Comparison of ENCODE assay signal across 1 cellular context in the genomic region with DNA sequence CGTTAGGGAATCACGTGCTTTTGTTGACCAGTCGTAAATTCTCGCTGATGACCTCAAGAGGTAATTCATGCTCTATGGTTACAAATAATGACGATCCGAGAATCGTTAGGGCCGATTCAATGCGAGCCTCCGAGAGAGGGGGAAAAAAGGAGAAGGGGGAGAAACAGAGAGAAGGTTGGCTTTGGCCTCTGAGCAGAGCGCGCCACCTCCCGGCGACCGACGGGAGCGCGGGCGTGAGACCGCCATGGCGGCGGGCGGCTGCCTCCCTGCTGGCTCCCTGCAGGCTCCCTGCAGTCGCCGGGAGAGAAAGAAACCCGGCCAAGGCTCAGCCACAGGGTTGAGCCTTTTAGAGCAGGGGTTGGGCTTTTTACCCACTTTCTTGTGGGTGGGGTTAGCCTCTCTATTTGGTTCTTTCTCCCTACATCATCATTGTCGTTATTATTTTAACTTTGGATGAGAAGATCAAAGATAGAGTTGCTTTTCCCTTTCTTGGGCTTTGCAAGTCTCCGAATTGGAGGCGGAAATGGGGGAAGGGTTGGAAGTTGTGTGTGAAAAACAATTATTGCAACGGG.
TF ChIP-seq lines count a peak whose summit lies in the region.

No MANE protein-coding gene starts in this region.

TF ChIP-seq in HepG2, 621 proteins besides CTCF, POLR2A, EP300 and RAD21 (continues in another document):
- TF ChIP-seq SP1 (IDR thresholded peaks at IDR 0.05): no peak
- 0 out of 2 replicates have a peak, but pooled peaks have one; percentile 24 for TF ChIP-seq SP1 (CRISPR knock-in tag; IDR thresholded peaks at IDR 0.05)
- TF ChIP-seq MAFF (IDR thresholded peaks at IDR 0.05; ENCODE audit: low read depth, low read length): no peak
- TF ChIP-seq ZNF75D (CRISPR knock-in tag; IDR thresholded peaks at IDR 0.05; ENCODE audit: borderline replicate concordance): no peak
- TF ChIP-seq MXI1 (IDR thresholded peaks at IDR 0.05; ENCODE audit: borderline replicate concordance, low read depth, low read length): 0 out of 3 replicates have a peak, but pooled peaks have one; percentile 13
- TF ChIP-seq ASH2L (IDR thresholded peaks at IDR 0.05; ENCODE audit: insufficient read length, low read depth, low read length): no peak
- TF ChIP-seq, protein P1, sequence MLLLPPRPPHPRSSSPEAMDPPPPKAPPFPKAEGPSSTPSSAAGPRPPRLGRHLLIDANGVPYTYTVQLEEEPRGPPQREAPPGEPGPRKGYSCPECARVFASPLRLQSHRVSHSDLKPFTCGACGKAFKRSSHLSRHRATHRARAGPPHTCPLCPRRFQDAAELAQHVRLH (CRISPR knock-in tag; IDR thresholded peaks at IDR 0.05; ENCODE audit: borderline replicate concordance, low read depth): peak; percentile 40; the same call in 1 of the 2 replicates
- TF ChIP-seq, protein P2, sequence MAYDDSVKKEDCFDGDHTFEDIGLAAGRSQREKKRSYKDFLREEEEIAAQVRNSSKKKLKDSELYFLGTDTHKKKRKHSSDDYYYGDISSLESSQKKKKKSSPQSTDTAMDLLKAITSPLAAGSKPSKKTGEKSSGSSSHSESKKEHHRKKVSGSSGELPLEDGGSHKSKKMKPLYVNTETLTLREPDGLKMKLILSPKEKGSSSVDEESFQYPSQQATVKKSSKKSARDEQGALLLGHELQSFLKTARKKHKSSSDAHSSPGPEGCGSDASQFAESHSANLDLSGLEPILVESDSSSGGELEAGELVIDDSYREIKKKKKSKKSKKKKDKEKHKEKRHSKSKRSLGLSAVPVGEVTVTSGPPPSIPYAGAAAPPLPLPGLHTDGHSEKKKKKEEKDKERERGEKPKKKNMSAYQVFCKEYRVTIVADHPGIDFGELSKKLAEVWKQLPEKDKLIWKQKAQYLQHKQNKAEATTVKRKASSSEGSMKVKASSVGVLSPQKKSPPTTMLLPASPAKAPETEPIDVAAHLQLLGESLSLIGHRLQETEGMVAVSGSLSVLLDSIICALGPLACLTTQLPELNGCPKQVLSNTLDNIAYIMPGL (CRISPR knock-in tag; IDR thresholded peaks at IDR 0.05; ENCODE audit: borderline replicate concordance in 1 of 2, low read depth in 1 of 2): 0 out of 4 replicates have a peak, but pooled peaks of 1 of the 2 experiments have one; percentile 62
- peak; percentile 91 for TF ChIP-seq YY1 (IDR thresholded peaks at IDR 0.05; ENCODE audit: insufficient read depth, insufficient replicate concordance, low read depth, low read length)
- TF ChIP-seq ZNF562 (CRISPR knock-in tag; IDR thresholded peaks at IDR 0.05; ENCODE audit: borderline replicate concordance): no peak
- TF ChIP-seq HMG20B (CRISPR knock-in tag; conservative IDR thresholded peaks at IDR 0.05): no peak
- TF ChIP-seq CBX2 (IDR thresholded peaks at IDR 0.05; ENCODE audit: low read depth, low read length): peak; percentile 57; the same call in 1 of the 2 replicates
- no peak for TF ChIP-seq CBX2 (CRISPR knock-in tag; IDR thresholded peaks at IDR 0.05; ENCODE audit: low read depth)
- peak; percentile 42; the same call in 1 of the 2 replicates for TF ChIP-seq FOXO1 (CRISPR knock-in tag; IDR thresholded peaks at IDR 0.05)
- TF ChIP-seq, protein P3, sequence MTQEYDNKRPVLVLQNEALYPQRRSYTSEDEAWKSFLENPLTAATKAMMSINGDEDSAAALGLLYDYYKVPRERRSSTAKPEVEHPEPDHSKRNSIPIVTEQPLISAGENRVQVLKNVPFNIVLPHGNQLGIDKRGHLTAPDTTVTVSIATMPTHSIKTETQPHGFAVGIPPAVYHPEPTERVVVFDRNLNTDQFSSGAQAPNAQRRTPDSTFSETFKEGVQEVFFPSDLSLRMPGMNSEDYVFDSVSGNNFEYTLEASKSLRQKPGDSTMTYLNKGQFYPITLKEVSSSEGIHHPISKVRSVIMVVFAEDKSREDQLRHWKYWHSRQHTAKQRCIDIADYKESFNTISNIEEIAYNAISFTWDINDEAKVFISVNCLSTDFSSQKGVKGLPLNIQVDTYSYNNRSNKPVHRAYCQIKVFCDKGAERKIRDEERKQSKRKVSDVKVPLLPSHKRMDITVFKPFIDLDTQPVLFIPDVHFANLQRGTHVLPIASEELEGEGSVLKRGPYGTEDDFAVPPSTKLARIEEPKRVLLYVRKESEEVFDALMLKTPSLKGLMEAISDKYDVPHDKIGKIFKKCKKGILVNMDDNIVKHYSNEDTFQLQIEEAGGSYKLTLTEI (CRISPR knock-in tag; conservative IDR thresholded peaks at IDR 0.05): no peak
- no peak for TF ChIP-seq BRD4 (CRISPR knock-in tag; IDR thresholded peaks at IDR 0.05)
- TF ChIP-seq MTF2 (CRISPR knock-in tag; IDR thresholded peaks at IDR 0.05; ENCODE audit: borderline replicate concordance): peak; percentile 56; the same call in 1 of the 2 replicates
- TF ChIP-seq HOXA3 (CRISPR knock-in tag; IDR thresholded peaks at IDR 0.05): peak; percentile 55; the same call in 1 of the 2 replicates
- TF ChIP-seq SMC3 (IDR thresholded peaks at IDR 0.05; ENCODE audit: low read length): peak; percentile 42; the same call in 1 of the 2 replicates
- peak; percentile 71; the same call in 1 of the 2 replicates for TF ChIP-seq KDM2A (CRISPR knock-in tag; IDR thresholded peaks at IDR 0.05; ENCODE audit: borderline replicate concordance, low read depth)
- peak; percentile 49; the same call in 1 of the 2 replicates for TF ChIP-seq GABPB1 (CRISPR knock-in tag; IDR thresholded peaks at IDR 0.05)
- TF ChIP-seq, protein P4, sequence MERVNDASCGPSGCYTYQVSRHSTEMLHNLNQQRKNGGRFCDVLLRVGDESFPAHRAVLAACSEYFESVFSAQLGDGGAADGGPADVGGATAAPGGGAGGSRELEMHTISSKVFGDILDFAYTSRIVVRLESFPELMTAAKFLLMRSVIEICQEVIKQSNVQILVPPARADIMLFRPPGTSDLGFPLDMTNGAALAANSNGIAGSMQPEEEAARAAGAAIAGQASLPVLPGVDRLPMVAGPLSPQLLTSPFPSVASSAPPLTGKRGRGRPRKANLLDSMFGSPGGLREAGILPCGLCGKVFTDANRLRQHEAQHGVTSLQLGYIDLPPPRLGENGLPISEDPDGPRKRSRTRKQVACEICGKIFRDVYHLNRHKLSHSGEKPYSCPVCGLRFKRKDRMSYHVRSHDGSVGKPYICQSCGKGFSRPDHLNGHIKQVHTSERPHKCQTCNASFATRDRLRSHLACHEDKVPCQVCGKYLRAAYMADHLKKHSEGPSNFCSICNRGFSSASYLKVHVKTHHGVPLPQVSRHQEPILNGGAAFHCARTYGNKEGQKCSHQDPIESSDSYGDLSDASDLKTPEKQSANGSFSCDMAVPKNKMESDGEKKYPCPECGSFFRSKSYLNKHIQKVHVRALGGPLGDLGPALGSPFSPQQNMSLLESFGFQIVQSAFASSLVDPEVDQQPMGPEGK (CRISPR knock-in tag; IDR thresholded peaks at IDR 0.05): peak; percentile 57
- TF ChIP-seq, protein P5, sequence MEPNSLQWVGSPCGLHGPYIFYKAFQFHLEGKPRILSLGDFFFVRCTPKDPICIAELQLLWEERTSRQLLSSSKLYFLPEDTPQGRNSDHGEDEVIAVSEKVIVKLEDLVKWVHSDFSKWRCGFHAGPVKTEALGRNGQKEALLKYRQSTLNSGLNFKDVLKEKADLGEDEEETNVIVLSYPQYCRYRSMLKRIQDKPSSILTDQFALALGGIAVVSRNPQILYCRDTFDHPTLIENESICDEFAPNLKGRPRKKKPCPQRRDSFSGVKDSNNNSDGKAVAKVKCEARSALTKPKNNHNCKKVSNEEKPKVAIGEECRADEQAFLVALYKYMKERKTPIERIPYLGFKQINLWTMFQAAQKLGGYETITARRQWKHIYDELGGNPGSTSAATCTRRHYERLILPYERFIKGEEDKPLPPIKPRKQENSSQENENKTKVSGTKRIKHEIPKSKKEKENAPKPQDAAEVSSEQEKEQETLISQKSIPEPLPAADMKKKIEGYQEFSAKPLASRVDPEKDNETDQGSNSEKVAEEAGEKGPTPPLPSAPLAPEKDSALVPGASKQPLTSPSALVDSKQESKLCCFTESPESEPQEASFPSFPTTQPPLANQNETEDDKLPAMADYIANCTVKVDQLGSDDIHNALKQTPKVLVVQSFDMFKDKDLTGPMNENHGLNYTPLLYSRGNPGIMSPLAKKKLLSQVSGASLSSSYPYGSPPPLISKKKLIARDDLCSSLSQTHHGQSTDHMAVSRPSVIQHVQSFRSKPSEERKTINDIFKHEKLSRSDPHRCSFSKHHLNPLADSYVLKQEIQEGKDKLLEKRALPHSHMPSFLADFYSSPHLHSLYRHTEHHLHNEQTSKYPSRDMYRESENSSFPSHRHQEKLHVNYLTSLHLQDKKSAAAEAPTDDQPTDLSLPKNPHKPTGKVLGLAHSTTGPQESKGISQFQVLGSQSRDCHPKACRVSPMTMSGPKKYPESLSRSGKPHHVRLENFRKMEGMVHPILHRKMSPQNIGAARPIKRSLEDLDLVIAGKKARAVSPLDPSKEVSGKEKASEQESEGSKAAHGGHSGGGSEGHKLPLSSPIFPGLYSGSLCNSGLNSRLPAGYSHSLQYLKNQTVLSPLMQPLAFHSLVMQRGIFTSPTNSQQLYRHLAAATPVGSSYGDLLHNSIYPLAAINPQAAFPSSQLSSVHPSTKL (CRISPR knock-in tag; IDR thresholded peaks at IDR 0.05): 0 out of 2 replicates have a peak, but pooled peaks have one; percentile 14
- TF ChIP-seq FOXK1 (CRISPR knock-in tag; IDR thresholded peaks at IDR 0.05; ENCODE audit: borderline replicate concordance, low read depth): 0 out of 2 replicates have a peak, but pooled peaks have one; percentile 18
- TF ChIP-seq, protein P6, sequence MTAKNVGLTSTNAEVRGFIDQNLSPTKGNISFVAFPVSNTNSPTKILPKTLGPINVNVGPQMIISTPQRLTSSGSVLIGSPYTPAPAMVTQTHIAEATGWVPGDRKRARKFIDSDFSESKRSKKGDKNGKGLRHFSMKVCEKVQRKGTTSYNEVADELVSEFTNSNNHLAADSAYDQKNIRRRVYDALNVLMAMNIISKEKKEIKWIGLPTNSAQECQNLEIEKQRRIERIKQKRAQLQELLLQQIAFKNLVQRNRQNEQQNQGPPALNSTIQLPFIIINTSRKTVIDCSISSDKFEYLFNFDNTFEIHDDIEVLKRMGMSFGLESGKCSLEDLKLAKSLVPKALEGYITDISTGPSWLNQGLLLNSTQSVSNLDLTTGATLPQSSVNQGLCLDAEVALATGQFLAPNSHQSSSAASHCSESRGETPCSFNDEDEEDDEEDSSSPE (CRISPR knock-in tag; IDR thresholded peaks at IDR 0.05): 0 out of 2 replicates have a peak, but pooled peaks have one; percentile 33
- TF ChIP-seq, protein P7, sequence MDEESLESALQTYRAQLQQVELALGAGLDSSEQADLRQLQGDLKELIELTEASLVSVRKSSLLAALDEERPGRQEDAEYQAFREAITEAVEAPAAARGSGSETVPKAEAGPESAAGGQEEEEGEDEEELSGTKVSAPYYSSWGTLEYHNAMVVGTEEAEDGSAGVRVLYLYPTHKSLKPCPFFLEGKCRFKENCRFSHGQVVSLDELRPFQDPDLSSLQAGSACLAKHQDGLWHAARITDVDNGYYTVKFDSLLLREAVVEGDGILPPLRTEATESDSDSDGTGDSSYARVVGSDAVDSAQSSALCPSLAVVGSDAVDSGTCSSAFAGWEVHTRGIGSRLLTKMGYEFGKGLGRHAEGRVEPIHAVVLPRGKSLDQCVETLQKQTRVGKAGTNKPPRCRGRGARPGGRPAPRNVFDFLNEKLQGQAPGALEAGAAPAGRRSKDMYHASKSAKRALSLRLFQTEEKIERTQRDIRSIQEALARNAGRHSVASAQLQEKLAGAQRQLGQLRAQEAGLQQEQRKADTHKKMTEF (CRISPR knock-in tag; IDR thresholded peaks at IDR 0.05): peak; percentile 33; the same call in 1 of the 2 replicates
- TF ChIP-seq RNF2 (conservative IDR thresholded peaks at IDR 0.05; ENCODE audit: low read depth): peak; percentile 66; the same call in 1 of the 2 replicates
- peak; percentile 29; the same call in 1 of the 2 replicates for TF ChIP-seq NFKB2 (CRISPR knock-in tag; IDR thresholded peaks at IDR 0.05; ENCODE audit: borderline replicate concordance)
- peak; percentile 65 for TF ChIP-seq RBM39 (IDR thresholded peaks at IDR 0.05; ENCODE audit: low read depth, low read length, poor library complexity, severe bottlenecking)
- no peak for TF ChIP-seq ZNF674 (CRISPR knock-in tag; IDR thresholded peaks at IDR 0.05; ENCODE audit: low read depth)
- TF ChIP-seq XRCC5 (optimal IDR thresholded peaks at IDR 0.05; ENCODE audit: low read length): peak; percentile 86
- TF ChIP-seq, protein P8, sequence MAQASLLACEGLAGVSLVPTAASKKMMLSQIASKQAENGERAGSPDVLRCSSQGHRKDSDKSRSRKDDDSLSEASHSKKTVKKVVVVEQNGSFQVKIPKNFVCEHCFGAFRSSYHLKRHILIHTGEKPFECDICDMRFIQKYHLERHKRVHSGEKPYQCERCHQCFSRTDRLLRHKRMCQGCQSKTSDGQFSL (CRISPR knock-in tag; IDR thresholded peaks at IDR 0.05): peak; percentile 81
- TF ChIP-seq, protein P9, sequence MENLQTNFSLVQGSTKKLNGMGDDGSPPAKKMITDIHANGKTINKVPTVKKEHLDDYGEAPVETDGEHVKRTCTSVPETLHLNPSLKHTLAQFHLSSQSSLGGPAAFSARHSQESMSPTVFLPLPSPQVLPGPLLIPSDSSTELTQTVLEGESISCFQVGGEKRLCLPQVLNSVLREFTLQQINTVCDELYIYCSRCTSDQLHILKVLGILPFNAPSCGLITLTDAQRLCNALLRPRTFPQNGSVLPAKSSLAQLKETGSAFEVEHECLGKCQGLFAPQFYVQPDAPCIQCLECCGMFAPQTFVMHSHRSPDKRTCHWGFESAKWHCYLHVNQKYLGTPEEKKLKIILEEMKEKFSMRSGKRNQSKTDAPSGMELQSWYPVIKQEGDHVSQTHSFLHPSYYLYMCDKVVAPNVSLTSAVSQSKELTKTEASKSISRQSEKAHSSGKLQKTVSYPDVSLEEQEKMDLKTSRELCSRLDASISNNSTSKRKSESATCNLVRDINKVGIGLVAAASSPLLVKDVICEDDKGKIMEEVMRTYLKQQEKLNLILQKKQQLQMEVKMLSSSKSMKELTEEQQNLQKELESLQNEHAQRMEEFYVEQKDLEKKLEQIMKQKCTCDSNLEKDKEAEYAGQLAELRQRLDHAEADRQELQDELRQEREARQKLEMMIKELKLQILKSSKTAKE (CRISPR knock-in tag; IDR thresholded peaks at IDR 0.05; ENCODE audit: borderline replicate concordance): no peak
- TF ChIP-seq, protein P10, sequence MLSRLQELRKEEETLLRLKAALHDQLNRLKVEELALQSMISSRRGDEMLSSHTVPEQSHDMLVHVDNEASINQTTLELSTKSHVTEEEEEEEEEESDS (CRISPR knock-in tag; IDR thresholded peaks at IDR 0.05; ENCODE audit: borderline replicate concordance): no peak
- peak; percentile 99 for TF ChIP-seq EZH2 (conservative IDR thresholded peaks at IDR 0.05; ENCODE audit: low read depth, low read length)
- no peak for TF ChIP-seq ZNF34 (CRISPR knock-in tag; IDR thresholded peaks at IDR 0.05; ENCODE audit: borderline replicate concordance)
- no peak for TF ChIP-seq KDM5A (IDR thresholded peaks at IDR 0.05; ENCODE audit: borderline replicate concordance, low read length)
- no peak for TF ChIP-seq SIX4 (CRISPR knock-in tag; IDR thresholded peaks at IDR 0.05)
- TF ChIP-seq, protein P11, sequence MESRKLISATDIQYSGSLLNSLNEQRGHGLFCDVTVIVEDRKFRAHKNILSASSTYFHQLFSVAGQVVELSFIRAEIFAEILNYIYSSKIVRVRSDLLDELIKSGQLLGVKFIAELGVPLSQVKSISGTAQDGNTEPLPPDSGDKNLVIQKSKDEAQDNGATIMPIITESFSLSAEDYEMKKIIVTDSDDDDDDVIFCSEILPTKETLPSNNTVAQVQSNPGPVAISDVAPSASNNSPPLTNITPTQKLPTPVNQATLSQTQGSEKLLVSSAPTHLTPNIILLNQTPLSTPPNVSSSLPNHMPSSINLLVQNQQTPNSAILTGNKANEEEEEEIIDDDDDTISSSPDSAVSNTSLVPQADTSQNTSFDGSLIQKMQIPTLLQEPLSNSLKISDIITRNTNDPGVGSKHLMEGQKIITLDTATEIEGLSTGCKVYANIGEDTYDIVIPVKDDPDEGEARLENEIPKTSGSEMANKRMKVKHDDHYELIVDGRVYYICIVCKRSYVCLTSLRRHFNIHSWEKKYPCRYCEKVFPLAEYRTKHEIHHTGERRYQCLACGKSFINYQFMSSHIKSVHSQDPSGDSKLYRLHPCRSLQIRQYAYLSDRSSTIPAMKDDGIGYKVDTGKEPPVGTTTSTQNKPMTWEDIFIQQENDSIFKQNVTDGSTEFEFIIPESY (CRISPR knock-in tag; IDR thresholded peaks at IDR 0.05): 0 out of 2 replicates have a peak, but pooled peaks have one; percentile 36
